ENCODE assay signal across 8 cellular contexts in the genomic region with DNA sequence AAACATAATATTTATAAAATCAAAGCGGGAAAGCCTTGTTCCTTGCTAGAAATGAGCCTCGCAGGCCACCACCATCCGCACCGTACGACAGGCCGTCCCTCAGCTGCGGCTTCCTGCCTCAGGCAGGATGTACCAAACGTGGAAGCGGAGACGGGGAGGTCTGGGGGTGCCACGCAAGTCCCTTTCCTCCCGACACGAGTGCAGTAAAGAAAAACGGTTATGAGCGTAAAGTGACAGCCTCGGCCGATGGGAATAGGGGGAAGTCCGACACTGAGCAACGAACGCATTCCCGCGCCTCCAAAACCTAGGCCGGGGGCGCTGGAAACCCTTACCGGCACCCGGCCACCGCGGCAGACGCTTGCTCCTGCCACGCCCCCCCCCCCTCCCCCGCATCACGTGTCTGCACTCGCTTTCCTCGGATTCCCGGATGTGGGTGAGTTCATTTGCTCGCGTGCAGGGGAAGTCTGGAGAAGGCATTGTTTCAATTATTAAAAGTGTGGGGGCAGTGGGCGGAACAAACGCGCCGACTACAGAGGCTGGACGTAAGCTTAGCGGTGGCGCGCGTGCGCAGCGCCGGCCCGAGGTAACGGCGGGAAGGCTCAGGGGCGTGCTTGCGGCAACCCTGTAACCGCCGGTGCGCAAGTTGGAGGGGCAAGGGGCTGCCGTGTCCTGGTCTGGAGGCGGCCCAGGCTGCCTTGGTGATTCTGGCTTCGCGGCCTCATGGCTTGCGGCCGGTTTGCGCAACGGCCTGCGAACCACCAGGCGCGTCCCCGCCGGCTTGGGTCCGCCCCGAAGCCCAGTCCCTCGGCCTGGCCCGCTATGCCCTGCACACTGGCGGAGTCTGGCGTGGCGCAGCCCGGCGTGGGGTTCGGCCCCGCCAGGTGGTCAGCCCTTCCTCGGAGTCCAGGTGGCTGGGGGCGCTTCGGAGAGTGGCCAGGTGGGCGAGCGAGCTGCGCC. TPM values are rescaled to one million over a fixed set of nuclear protein-coding genes. Genes with fewer than 3 reads are reported as not detected.
DNase-seq lines count a peak whose midpoint lies in the region; ATAC-seq, FAIRE-seq and TF ChIP-seq lines count a peak whose summit lies in the region.

A gene with protein sequence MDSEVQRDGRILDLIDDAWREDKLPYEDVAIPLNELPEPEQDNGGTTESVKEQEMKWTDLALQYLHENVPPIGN (minus strand): TSS at position 366 of the 957 bp plus-strand sequence. CDS start 3,081 bp downstream, outside the sequence.
A gene (plus strand): TSS at position 438 of the 957 bp plus-strand sequence. CDS start 9,264 bp downstream, outside the sequence.

- CTCF ChIA-PET in HepG2 (lab: Yijun Ruan, JAX; ENCODE audit: low intra/inter-chr PET ratio, low total read pairs), result no interaction called here

- H3K27ac ChIP-seq in HepG2 (ENCODE audit: extremely low read length, insufficient read depth, low read length), result peak within 1 kb of the TSS; percentile 95

- peaks cover 48% of the 10 kb centered on the region for H3K79me2 ChIP-seq in HepG2 (ENCODE audit: insufficient read depth, low read length)

- TF ChIP-seq CTCF in HepG2 (CRISPR knock-in tag; IDR thresholded peaks at IDR 0.05), result peak; percentile 14; the same call in 1 of the 2 replicates

- in situ Hi-C loops in HepG2 (cut with HindIII; ENCODE audit: extremely low pct_ligation_motif_present, low pct_unique_long_range_greater_than_20kb), result no loop called here

- POLR2A ChIA-PET in HepG2 (lab: Yijun Ruan, JAX), result interaction anchor here (1.0 to 3.4 kb wide), 10 partner anchors 10 to 235 kb away, joined by 3 to 18 read pairs (median 4); a partner anchor contains a TSS

- ATAC-seq in GM19372 (IDR thresholded peaks at IDR 0.05; ENCODE audit: low read depth, unreplicated experiment) (peak; percentile 81), HG03558 (IDR thresholded peaks at IDR 0.05; ENCODE audit: extremely low read depth, unreplicated experiment) (peak; percentile 65), HepG2 (peak; percentile 89)

- peak within 1 kb of the TSS; percentile 72 for H2AFZ ChIP-seq in HepG2 (ENCODE audit: low read length)

- WGBS in HepG2 (ENCODE audit: low lambda C conversion rate), result under 1% methylated on average over 44 of the region's 87 CpGs

- no peaks in the 10 kb centered on the region; the same call in 1 of the 2 replicates for H4K20me1 ChIP-seq in HepG2 (ENCODE audit: insufficient read depth, low read length)

- no peaks in the 10 kb centered on the region for H3K9me3 ChIP-seq in HepG2 (ENCODE audit: low read length)

- H3K9ac ChIP-seq in HepG2 (ENCODE audit: insufficient read depth, low read depth, low read length), result peak within 1 kb of the TSS; percentile 96

- peak; percentile 12; the same call in 1 of the 2 replicates for TF ChIP-seq RAD21 in HepG2 (CRISPR knock-in tag; IDR thresholded peaks at IDR 0.05)

- peak within 1 kb of the TSS; percentile 86 for H3K4me2 ChIP-seq in HepG2 (ENCODE audit: low read depth, low read length)

- H3K4me1 ChIP-seq in HepG2 (ENCODE audit: insufficient read depth, low read length), result peaks cover 29% of the 10 kb centered on the region

- peak; percentile 75 to 88 for TF ChIP-seq POLR2A in HepG2 (IDR thresholded peaks at IDR 0.05; ENCODE audit: insufficient read depth in 1 of 2, low read depth in 2 of 2, low read length in 2 of 2)

- no peaks in the 10 kb centered on the region for H3K27me3 ChIP-seq in HepG2 (ENCODE audit: control insufficient read depth in 1 of 2, insufficient read depth in 2 of 2, low read length in 2 of 2)

- TF ChIP-seq EP300 in HepG2 (IDR thresholded peaks at IDR 0.05; ENCODE audit: low read depth in 2 of 2, low read length in 2 of 2) (peak in 1 of 2 experiments; percentile 33; a peak in 1 of 4 replicates), HepG2 (CRISPR knock-in tag; IDR thresholded peaks at IDR 0.05; ENCODE audit: borderline replicate concordance) (peak; percentile 45)

- TSS peak; percentile 80 for BruUV-seq in HepG2 (replicated peaks; lab: Mats Ljungman, UMichigan)

- H3K4me3 ChIP-seq in HepG2 (replicated peaks in 1 of 3; ENCODE audit: insufficient read depth in 1 of 3, low read depth in 2 of 3, low read length in 3 of 3), result peak within 1 kb of the TSS; percentile 86 to 89 (median 88)

- intact Hi-C loops in HepG2 (cut with micrococcal nuclease; ENCODE audit: unreplicated experiment), result no loop called here

- DNase-seq in C1 segment of cervical spinal cord (lab: John Stamatoyannopoulos, UW) (peak; percentile 86 to 99 (median 98)), NCI-H748 treated with DMSO at 0.1 percent for 48 hours (lab: John Stamatoyannopoulos, UW) (peak; percentile 81), dermis blood vessel endothelial cell (peak; percentile 100), HepG2 (ENCODE audit: low spot score) (peak; percentile 97)
- DNase-seq in activated CD4-positive, alpha-beta T cell treated with anti-CD3 and anti-CD28 coated beads, Interleukin-2, amount 50 U/mL, for 24 hours (ENCODE audit: low read depth in 1 of 2, low spot score in 1 of 2), result peak; percentile 85 to 94
- DNase-seq in stimulated activated CD4-positive, alpha-beta T cell treated with anti-CD3 and anti-CD28 coated beads, Interleukin-4, amount 100 ng/mL, for 1 hour, result peak; percentile 90

- FAIRE-seq in HepG2 (lab: Jason Lieb, UNC), result peak; percentile 82

- H3K36me3 ChIP-seq in HepG2 (replicated peaks in 1 of 2; ENCODE audit: control insufficient read depth in 1 of 2, insufficient read depth in 2 of 2, low read length in 2 of 2), result peaks cover 3 to 20% of the 10 kb centered on the region in 2 experiments

TF ChIP-seq in HepG2, 621 proteins besides CTCF, POLR2A, EP300 and RAD21 (continues in another document):
- TF ChIP-seq, protein P1, sequence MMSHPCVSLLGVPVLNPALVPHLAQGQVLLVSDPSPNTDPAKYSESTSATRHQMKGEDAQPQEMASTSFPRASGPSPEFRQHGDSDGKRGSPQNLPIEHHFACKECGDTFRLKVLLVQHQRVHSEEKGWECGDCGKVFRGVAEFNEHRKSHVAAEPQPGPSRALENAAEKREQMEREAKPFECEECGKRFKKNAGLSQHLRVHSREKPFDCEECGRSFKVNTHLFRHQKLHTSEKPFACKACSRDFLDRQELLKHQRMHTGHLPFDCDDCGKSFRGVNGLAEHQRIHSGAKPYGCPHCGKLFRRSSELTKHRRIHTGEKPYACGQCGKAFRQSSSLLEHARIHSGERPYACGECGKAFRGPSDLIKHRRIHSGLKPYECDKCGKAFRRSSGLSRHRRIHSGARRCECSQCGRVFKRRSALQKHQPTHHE (CRISPR knock-in tag; IDR thresholded peaks at IDR 0.05; ENCODE audit: borderline replicate concordance), result no peak
- peak; percentile 83 for TF ChIP-seq PHF5A (CRISPR knock-in tag; IDR thresholded peaks at IDR 0.05; ENCODE audit: low read depth, unreplicated experiment)
- TF ChIP-seq ZSCAN29 (CRISPR knock-in tag; conservative IDR thresholded peaks at IDR 0.05), result peak; percentile 64; the same call in 1 of the 2 replicates

RNA-seq across cellular contexts. Expression of the first gene that starts in this region (rescaled TPM):
- total RNA-seq in dermis blood vessel endothelial cell (80.8 and 87.0 TPM in 2 replicates), HepG2 (2016; rRNA removed; fragmentation: Illumina TruSeq; extraction: Trizol) (69.1 and 95.1 TPM in 2 replicates)
- total RNA-seq in HepG2 (2016; cell fraction: cytosol; rRNA removed; fragmentation: Illumina TruSeq; extraction: Trizol; ENCODE audit: low read depth), result 28.8 and 29.6 TPM in 2 replicates
- 65.5 and 97.5 TPM in 2 replicates for total RNA-seq in HepG2 (2016; cell fraction: insoluble cytoplasmic fraction; rRNA removed; fragmentation: Illumina TruSeq; extraction: Trizol)
- 66.9 and 68.5 TPM in 2 replicates for total RNA-seq in HepG2 (2016; cell fraction: membrane; rRNA removed; fragmentation: Illumina TruSeq; extraction: Trizol)
- total RNA-seq in HepG2 (2016; cell fraction: nucleus; rRNA removed; fragmentation: Illumina TruSeq; extraction: Trizol), result 35.2 and 41.2 TPM in 2 replicates
- polyA plus RNA-seq in HepG2 (2011; rRNA removed), result 30.1 and 48.7 TPM in 2 replicates
- 25.8 and 39.9 TPM in 2 replicates for polyA plus RNA-seq in HepG2 (2011; cell fraction: cytosol; rRNA removed)
- 8.8 and 11.8 TPM in 2 replicates for polyA plus RNA-seq in HepG2 (2011; cell fraction: nucleus; rRNA removed)
- 49.7 and 63.1 TPM in 2 replicates for polyA plus RNA-seq in HepG2 (2012)
- polyA plus RNA-seq in HepG2 (2016; cell fraction: cytosol; fragmentation: Illumina TruSeq; extraction: Trizol; ENCODE audit: low read depth), result 39.1 and 56.3 TPM in 2 replicates
- polyA plus RNA-seq in HepG2 (2016; cell fraction: insoluble cytoplasmic fraction; fragmentation: Illumina TruSeq; extraction: Trizol; ENCODE audit: low read depth), result 131 and 136 TPM in 2 replicates
- polyA plus RNA-seq in HepG2 (2016; cell fraction: membrane; fragmentation: Illumina TruSeq; extraction: Trizol; ENCODE audit: low read depth), result 79.6 and 85.2 TPM in 2 replicates
- polyA plus RNA-seq in HepG2 (2016; cell fraction: nucleus; fragmentation: Illumina TruSeq; extraction: Trizol; ENCODE audit: insufficient read depth, low read depth), result 57.6 and 59.2 TPM in 2 replicates
- 7.5 and 12.4 TPM in 2 replicates for polyA minus RNA-seq in HepG2 (2011; rRNA and poly(A)+ RNA removed; ENCODE audit: low replicate concordance)
- polyA minus RNA-seq in HepG2 (2011; cell fraction: cytosol; rRNA and poly(A)+ RNA removed), result 15.1 and 18.6 TPM in 2 replicates
- polyA minus RNA-seq in HepG2 (2011; cell fraction: nucleus; rRNA and poly(A)+ RNA removed), result 26.4 and 28.3 TPM in 2 replicates

RNA-seq across cellular contexts. Expression of the second gene that starts in this region (rescaled TPM):
- total RNA-seq in dermis blood vessel endothelial cell (14.0 and 17.5 TPM in 2 replicates), HepG2 (2016; rRNA removed; fragmentation: Illumina TruSeq; extraction: Trizol) (18.4 and 25.6 TPM in 2 replicates)
- 7.5 and 9.5 TPM in 2 replicates for total RNA-seq in HepG2 (2016; cell fraction: cytosol; rRNA removed; fragmentation: Illumina TruSeq; extraction: Trizol; ENCODE audit: low read depth)
- total RNA-seq in HepG2 (2016; cell fraction: insoluble cytoplasmic fraction; rRNA removed; fragmentation: Illumina TruSeq; extraction: Trizol), result 19.5 and 23.0 TPM in 2 replicates
- total RNA-seq in HepG2 (2016; cell fraction: membrane; rRNA removed; fragmentation: Illumina TruSeq; extraction: Trizol), result 16.9 and 19.2 TPM in 2 replicates
- total RNA-seq in HepG2 (2016; cell fraction: nucleus; rRNA removed; fragmentation: Illumina TruSeq; extraction: Trizol), result 15.5 and 17.1 TPM in 2 replicates
- 7.0 and 7.2 TPM in 2 replicates for polyA plus RNA-seq in HepG2 (2011; rRNA removed)
- polyA plus RNA-seq in HepG2 (2011; cell fraction: cytosol; rRNA removed), result 2.9 and 4.4 TPM in 2 replicates
- 4.1 and 20.5 TPM in 2 replicates for polyA plus RNA-seq in HepG2 (2011; cell fraction: nucleus; rRNA removed)
- 16.1 and 22.5 TPM in 2 replicates for polyA plus RNA-seq in HepG2 (2012)
- polyA plus RNA-seq in HepG2 (2016; cell fraction: cytosol; fragmentation: Illumina TruSeq; extraction: Trizol; ENCODE audit: low read depth), result 7.0 and 8.2 TPM in 2 replicates
- 26.6 and 31.1 TPM in 2 replicates for polyA plus RNA-seq in HepG2 (2016; cell fraction: insoluble cytoplasmic fraction; fragmentation: Illumina TruSeq; extraction: Trizol; ENCODE audit: low read depth)
- polyA plus RNA-seq in HepG2 (2016; cell fraction: membrane; fragmentation: Illumina TruSeq; extraction: Trizol; ENCODE audit: low read depth), result 13.3 and 15.5 TPM in 2 replicates
- polyA plus RNA-seq in HepG2 (2016; cell fraction: nucleus; fragmentation: Illumina TruSeq; extraction: Trizol; ENCODE audit: insufficient read depth, low read depth), result 21.6 and 23.0 TPM in 2 replicates
- polyA minus RNA-seq in HepG2 (2011; rRNA and poly(A)+ RNA removed; ENCODE audit: low replicate concordance), result 7.3 and 7.5 TPM in 2 replicates
- polyA minus RNA-seq in HepG2 (2011; cell fraction: cytosol; rRNA and poly(A)+ RNA removed), result 4.5 and 5.5 TPM in 2 replicates
- polyA minus RNA-seq in HepG2 (2011; cell fraction: nucleus; rRNA and poly(A)+ RNA removed), result 32.3 and 43.6 TPM in 2 replicates

Comparison
In these comparisons a context has a peak if more than half of its experiments do, and no peak if none do; other contexts are left out.
1. Peak in every context shown above with its lines: DNase-seq, ATAC-seq, H3K4me3 ChIP-seq and H3K27ac ChIP-seq.